1 cellular context compared by ENCODE assay signal in genomic region chr1:169044971-169045370, GRCh38.
TF ChIP-seq lines count a peak whose summit lies in the region.

No MANE protein-coding gene starts in this region.

TF ChIP-seq in GM12878, 131 proteins besides CTCF, POLR2A, EP300 and RAD21 (continued from another document and continues in another):
- TF ChIP-seq ATF2 (IDR thresholded peaks at IDR 0.05; ENCODE audit: low read length) (no peak), MEF2A (IDR thresholded peaks at IDR 0.05; ENCODE audit: insufficient read depth, low read depth, low read length) (no peak), JUND (IDR thresholded peaks at IDR 0.05; ENCODE audit: low read depth, low read length) (no peak), RCOR1 (conservative IDR thresholded peaks at IDR 0.05; ENCODE audit: low read depth, low read length) (no peak), SMAD5 (IDR thresholded peaks at IDR 0.05; ENCODE audit: low read depth) (no peak), ZNF24 (IDR thresholded peaks at IDR 0.05) (0 out of 2 replicates have a peak, but pooled peaks have one; percentile 22), CEBPB (IDR thresholded peaks at IDR 0.05; ENCODE audit: borderline replicate concordance in 1 of 2, low read depth in 2 of 2, low read length in 2 of 2) (no peak), MYB (IDR thresholded peaks at IDR 0.05; ENCODE audit: borderline replicate concordance, low read depth, low read length) (no peak), TCF3 (IDR thresholded peaks at IDR 0.05; ENCODE audit: borderline replicate concordance, insufficient read depth, low read depth, low read length) (no peak), DPF2 (IDR thresholded peaks at IDR 0.05) (peak; percentile 40), CHD2 (IDR thresholded peaks at IDR 0.05; ENCODE audit: borderline replicate concordance, low read depth, low read length) (no peak), RBBP5 (conservative IDR thresholded peaks at IDR 0.05) (no peak), SRF (IDR thresholded peaks at IDR 0.05; ENCODE audit: low read depth in 2 of 2, low read length in 2 of 2) (no peak), ZNF622 (IDR thresholded peaks at IDR 0.05) (no peak), ZSCAN29 (IDR thresholded peaks at IDR 0.05) (no peak), CBX3 (IDR thresholded peaks at IDR 0.05; ENCODE audit: borderline replicate concordance, low read depth) (no peak), IRF5 (IDR thresholded peaks at IDR 0.05; ENCODE audit: borderline replicate concordance) (no peak), ZBTB4 (CRISPR knock-in tag; IDR thresholded peaks at IDR 0.05) (no peak), CHD4 (IDR thresholded peaks at IDR 0.05) (no peak), MTA3 (IDR thresholded peaks at IDR 0.05; ENCODE audit: borderline replicate concordance, low read length) (no peak; the same call in 1 of the 2 replicates), NBN (IDR thresholded peaks at IDR 0.05) (peak; percentile 65), ZBTB11 (CRISPR knock-in tag; IDR thresholded peaks at IDR 0.05) (no peak), ZNF217 (IDR thresholded peaks at IDR 0.05) (no peak), USF2 (IDR thresholded peaks at IDR 0.05; ENCODE audit: borderline replicate concordance, low read depth, low read length) (no peak), BMI1 (IDR thresholded peaks at IDR 0.05; ENCODE audit: borderline replicate concordance) (no peak), MXI1 (IDR thresholded peaks at IDR 0.05; ENCODE audit: low read depth, low read length) (peak; percentile 40; the same call in 1 of the 2 replicates), TBL1XR1 (IDR thresholded peaks at IDR 0.05; ENCODE audit: low read depth, low read length) (no peak), HDGF (IDR thresholded peaks at IDR 0.05) (peak; percentile 92; the same call in 1 of the 2 replicates), KDM1A (IDR thresholded peaks at IDR 0.05; ENCODE audit: borderline replicate concordance) (no peak), IRF3 (IDR thresholded peaks at IDR 0.05) (no peak), POLR2AphosphoS5 (IDR thresholded peaks at IDR 0.05; ENCODE audit: low read length) (no peak), BACH1 (IDR thresholded peaks at IDR 0.05; ENCODE audit: borderline replicate concordance) (no peak), PAX5 (IDR thresholded peaks at IDR 0.05; ENCODE audit: borderline replicate concordance, low read depth, low read length) (0 out of 2 replicates have a peak, but pooled peaks have one; percentile 38), NR2C2 (IDR thresholded peaks at IDR 0.05; ENCODE audit: borderline replicate concordance, control insufficient read depth, insufficient read length, low read depth) (no peak), CUX1 (IDR thresholded peaks at IDR 0.05; ENCODE audit: insufficient replicate concordance, low read depth, low read length) (peak; percentile 89), TCF7 (IDR thresholded peaks at IDR 0.05; ENCODE audit: borderline replicate concordance) (no peak), YBX1 (IDR thresholded peaks at IDR 0.05) (peak; percentile 89), SMARCA5 (IDR thresholded peaks at IDR 0.05) (no peak), SREBF2 (IDR thresholded peaks at IDR 0.05; ENCODE audit: low read length) (no peak), SUPT20H (IDR thresholded peaks at IDR 0.05; ENCODE audit: borderline replicate concordance, control insufficient read depth, low read depth, low read length) (no peak), YY1 (IDR thresholded peaks at IDR 0.05; ENCODE audit: low read depth, low read length) (peak; percentile 83), RELA (IDR thresholded peaks at IDR 0.05; ENCODE audit: borderline replicate concordance, partially characterized antibody) (no peak), SMAD1 (IDR thresholded peaks at IDR 0.05; ENCODE audit: low read depth, partially characterized antibody) (peak; percentile 38), SREBF1 (IDR thresholded peaks at IDR 0.05; ENCODE audit: low read length) (no peak), NKRF (conservative IDR thresholded peaks at IDR 0.05) (no peak), PBX3 (IDR thresholded peaks at IDR 0.05; ENCODE audit: insufficient replicate concordance, low read depth, low read length) (no peak)
